ENCODE assay signal across 16 cellular contexts in genomic region chr10:22737587-22737986, GRCh38. TPM values are rescaled to one million over a fixed set of nuclear protein-coding genes. Genes with fewer than 3 reads are reported as not detected.
DNase-seq lines count a peak whose midpoint lies in the region; ATAC-seq and TF ChIP-seq lines count a peak whose summit lies in the region.
"Had no signal": no experiment of that assay in that cellular context is flagged by ENCODE, and none has a peak within 500 bp of the region (broad histone marks: within the 10 kb centered on the region; RNA-seq: fewer than 3 reads in every experiment).

No MANE protein-coding gene starts in this region.

- H3K4me1 ChIP-seq in adipocyte (ENCODE audit: control insufficient read depth, insufficient read depth, low read length), result peaks cover 13% of the 10 kb centered on the region
- H3K4me1 ChIP-seq in thoracic aorta (ENCODE audit: control insufficient read depth in 1 of 2, low read depth in 2 of 2), result peaks cover 6 to 12% of the 10 kb centered on the region in 2 donors
- H3K4me1 ChIP-seq: HAP-1, upper lobe of left lung had no signal

- H3K9ac ChIP-seq in adipocyte (ENCODE audit: low read length), result no peak overlapping the region

- no peak overlapping the region for H3K27ac ChIP-seq in thoracic aorta
- H3K27ac ChIP-seq: heart left ventricle, upper lobe of left lung had no signal

- ATAC-seq in thoracic aorta (ENCODE audit: insufficient number of reproducible peaks, low FRiP score, low read depth) (peak; percentile 79), GM19351 (IDR thresholded peaks at IDR 0.05; ENCODE audit: unreplicated experiment) (no peak), GM19023 (IDR thresholded peaks at IDR 0.05; ENCODE audit: unreplicated experiment) (no peak), GM21786 (IDR thresholded peaks at IDR 0.05; ENCODE audit: unreplicated experiment) (no peak)

- DNase-seq in NOMO-1 treated with DMSO at 0.1 percent for 48 hours (lab: John Stamatoyannopoulos, UW; ENCODE audit: unreplicated experiment) (peak; percentile 2), NOMO-1 treated with dmso at 0.1 percent for 144 hours (lab: John Stamatoyannopoulos, UW; ENCODE audit: unreplicated experiment) (no peak), adipocyte (ENCODE audit: low read depth) (peak; percentile 11), foreskin fibroblast (peak; percentile 86 to 91), thoracic aorta (ENCODE audit: low spot score) (no peak)
- DNase-seq: 8988T, GF-D8, NCI-H1092 treated with DMSO at 0.1 percent for 48 hours, NCI-H774, T-helper 9 cell had no signal

- H3K4me3 ChIP-seq in adipocyte (ENCODE audit: low read length), result no peak overlapping the region
- no peak overlapping the region for H3K4me3 ChIP-seq in foreskin fibroblast (ENCODE audit: low read depth in 1 of 2, low read length in 2 of 2)
- H3K4me3 ChIP-seq in thoracic aorta, result no peak overlapping the region
- H3K4me3 ChIP-seq: HAP-1, heart left ventricle, upper lobe of left lung had no signal

- H3K9me3 ChIP-seq in adipocyte (ENCODE audit: control insufficient read depth, low read length) (peaks cover 4% of the 10 kb centered on the region), thoracic aorta (no peaks in the 10 kb centered on the region)
- H3K9me3 ChIP-seq: HAP-1, heart left ventricle, upper lobe of left lung had no signal

- no peaks in the 10 kb centered on the region for H3K27me3 ChIP-seq in adipocyte (replicated peaks; ENCODE audit: control insufficient read depth, insufficient read depth, low read length)
- H3K27me3 ChIP-seq in thoracic aorta (replicated peaks; ENCODE audit: insufficient read depth), result no peaks in the 10 kb centered on the region
- H3K27me3 ChIP-seq: heart left ventricle, upper lobe of left lung had no signal

- no peak for TF ChIP-seq CTCF in foreskin fibroblast (IDR thresholded peaks at IDR 0.05; ENCODE audit: low read depth, low read length)
- TF ChIP-seq CTCF in thoracic aorta (IDR thresholded peaks at IDR 0.05), result no peak

- H3K36me3 ChIP-seq in adipocyte (ENCODE audit: control insufficient read depth, insufficient read depth, low read length, severe bottlenecking) (no peaks in the 10 kb centered on the region), thoracic aorta (no peaks in the 10 kb centered on the region)
- H3K36me3 ChIP-seq: HAP-1, heart left ventricle, upper lobe of left lung had no signal

RNA-seq across cellular contexts. Expression of gene PIP4K2A, which starts 23.2 kb away (rescaled TPM):
- total RNA-seq in thoracic aorta, result 10 to 100 TPM; 42.6 to 58.6 TPM

Comparison
In these comparisons a context has a peak if more than half of its experiments do, and no peak if none do; other contexts are left out.
1. DNase-seq: peak in NOMO-1 treated with DMSO at 0.1 percent for 48 hours (single experiment), adipocyte (single experiment) and foreskin fibroblast (2 of 2); none in NOMO-1 treated with dmso at 0.1 percent for 144 hours (single experiment) and thoracic aorta (single experiment).